Comparison of ENCODE assay signal across 1 cellular context in genomic region chr2:120005834-120006521, GRCh38.
TF ChIP-seq lines count a peak whose summit lies in the region.

No MANE protein-coding gene starts in this region.

TF ChIP-seq in GM12878, 131 proteins besides CTCF, POLR2A, EP300 and RAD21 (continued from another document):
- TF ChIP-seq, protein P1, sequence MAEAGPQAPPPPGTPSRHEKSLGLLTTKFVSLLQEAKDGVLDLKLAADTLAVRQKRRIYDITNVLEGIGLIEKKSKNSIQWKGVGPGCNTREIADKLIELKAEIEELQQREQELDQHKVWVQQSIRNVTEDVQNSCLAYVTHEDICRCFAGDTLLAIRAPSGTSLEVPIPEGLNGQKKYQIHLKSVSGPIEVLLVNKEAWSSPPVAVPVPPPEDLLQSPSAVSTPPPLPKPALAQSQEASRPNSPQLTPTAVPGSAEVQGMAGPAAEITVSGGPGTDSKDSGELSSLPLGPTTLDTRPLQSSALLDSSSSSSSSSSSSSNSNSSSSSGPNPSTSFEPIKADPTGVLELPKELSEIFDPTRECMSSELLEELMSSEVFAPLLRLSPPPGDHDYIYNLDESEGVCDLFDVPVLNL (IDR thresholded peaks at IDR 0.05; ENCODE audit: low read depth, low read length): no peak
- peak; percentile 59; the same call in 1 of the 2 replicates for TF ChIP-seq ZNF384 (IDR thresholded peaks at IDR 0.05; ENCODE audit: borderline replicate concordance, low read depth, low read length)
- TF ChIP-seq CHD2 (IDR thresholded peaks at IDR 0.05; ENCODE audit: borderline replicate concordance, low read depth, low read length): no peak
- peak; percentile 58; the same call in 1 of the 2 replicates for TF ChIP-seq DPF2 (IDR thresholded peaks at IDR 0.05)
- 0 out of 2 replicates have a peak, but pooled peaks have one; percentile 30 for TF ChIP-seq MEF2A (IDR thresholded peaks at IDR 0.05; ENCODE audit: insufficient read depth, low read depth, low read length)
- no peak for TF ChIP-seq GATAD2B (conservative IDR thresholded peaks at IDR 0.05; ENCODE audit: low read depth)
- no peak for TF ChIP-seq ZNF207 (IDR thresholded peaks at IDR 0.05; ENCODE audit: borderline replicate concordance)
- no peak for TF ChIP-seq ZZZ3 (IDR thresholded peaks at IDR 0.05; ENCODE audit: control insufficient read depth, insufficient read length, low read depth)
- no peak for TF ChIP-seq NFYA (IDR thresholded peaks at IDR 0.05; ENCODE audit: borderline replicate concordance, low read depth, low read length)
- TF ChIP-seq RBBP5 (conservative IDR thresholded peaks at IDR 0.05): no peak
- peak; percentile 80; the same call in 1 of the 2 replicates for TF ChIP-seq SPI1 (IDR thresholded peaks at IDR 0.05; ENCODE audit: borderline replicate concordance, insufficient read depth, low read depth, low read length)
- peak; percentile 35 to 55; a peak in 2 of 4 replicates for TF ChIP-seq IKZF2 (IDR thresholded peaks at IDR 0.05)
- TF ChIP-seq NR2F1 (conservative IDR thresholded peaks at IDR 0.05): 0 out of 2 replicates have a peak, but pooled peaks have one; percentile 18
- TF ChIP-seq EGR1 (IDR thresholded peaks at IDR 0.05; ENCODE audit: borderline replicate concordance in 1 of 2, low read depth in 2 of 2, low read length in 2 of 2): no peak
- no peak for TF ChIP-seq KDM1A (IDR thresholded peaks at IDR 0.05; ENCODE audit: borderline replicate concordance)
- peak; percentile 32; the same call in 1 of the 3 replicates for TF ChIP-seq POU2F2 (IDR thresholded peaks at IDR 0.05; ENCODE audit: borderline replicate concordance, low read depth, low read length)
- TF ChIP-seq BACH1 (IDR thresholded peaks at IDR 0.05; ENCODE audit: borderline replicate concordance): no peak
- TF ChIP-seq HDGF (IDR thresholded peaks at IDR 0.05): 0 out of 2 replicates have a peak, but pooled peaks have one; percentile 39
- TF ChIP-seq IKZF1 (conservative IDR thresholded peaks at IDR 0.05): peak; percentile 60; the same call in 1 of the 2 replicates
- TF ChIP-seq RAD51 (IDR thresholded peaks at IDR 0.05): peak; percentile 35; the same call in 1 of the 2 replicates
- 0 out of 2 replicates have a peak, but pooled peaks have one; percentile 51 for TF ChIP-seq RELB (IDR thresholded peaks at IDR 0.05; ENCODE audit: low read depth)
- TF ChIP-seq JUNB (IDR thresholded peaks at IDR 0.05): peak; percentile 34
- 0 out of 2 replicates have a peak, but pooled peaks have one; percentile 11 for TF ChIP-seq ATF7 (IDR thresholded peaks at IDR 0.05; ENCODE audit: low read depth)
- TF ChIP-seq, protein P2, sequence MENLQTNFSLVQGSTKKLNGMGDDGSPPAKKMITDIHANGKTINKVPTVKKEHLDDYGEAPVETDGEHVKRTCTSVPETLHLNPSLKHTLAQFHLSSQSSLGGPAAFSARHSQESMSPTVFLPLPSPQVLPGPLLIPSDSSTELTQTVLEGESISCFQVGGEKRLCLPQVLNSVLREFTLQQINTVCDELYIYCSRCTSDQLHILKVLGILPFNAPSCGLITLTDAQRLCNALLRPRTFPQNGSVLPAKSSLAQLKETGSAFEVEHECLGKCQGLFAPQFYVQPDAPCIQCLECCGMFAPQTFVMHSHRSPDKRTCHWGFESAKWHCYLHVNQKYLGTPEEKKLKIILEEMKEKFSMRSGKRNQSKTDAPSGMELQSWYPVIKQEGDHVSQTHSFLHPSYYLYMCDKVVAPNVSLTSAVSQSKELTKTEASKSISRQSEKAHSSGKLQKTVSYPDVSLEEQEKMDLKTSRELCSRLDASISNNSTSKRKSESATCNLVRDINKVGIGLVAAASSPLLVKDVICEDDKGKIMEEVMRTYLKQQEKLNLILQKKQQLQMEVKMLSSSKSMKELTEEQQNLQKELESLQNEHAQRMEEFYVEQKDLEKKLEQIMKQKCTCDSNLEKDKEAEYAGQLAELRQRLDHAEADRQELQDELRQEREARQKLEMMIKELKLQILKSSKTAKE (IDR thresholded peaks at IDR 0.05; ENCODE audit: low read depth, poor library complexity, severe bottlenecking): no peak
- TF ChIP-seq SMAD5 (IDR thresholded peaks at IDR 0.05; ENCODE audit: low read depth): no peak
- no peak for TF ChIP-seq SP1 (IDR thresholded peaks at IDR 0.05; ENCODE audit: low read depth, low read length)
